17 cellular contexts compared by ENCODE assay signal in genomic region chr2:152695763-152696162, GRCh38. TPM values are rescaled to one million over a fixed set of nuclear protein-coding genes. Genes with fewer than 3 reads are reported as not detected.
DNase-seq lines count a peak whose midpoint lies in the region; ATAC-seq, FAIRE-seq and TF ChIP-seq lines count a peak whose summit lies in the region.
"Had no signal": no experiment of that assay in that cellular context is flagged by ENCODE, and none has a peak within 500 bp of the region (broad histone marks: within the 10 kb centered on the region; RNA-seq: fewer than 3 reads in every experiment).

No MANE protein-coding gene starts in this region.

- POLR2A ChIA-PET in CD8-positive, alpha-beta T cell (lab: Charles Lee): no interaction called here
- POLR2A ChIA-PET in H1 (lab: Charles Lee; ENCODE audit: partially characterized antibody): interaction anchor here (1.8 to 2.0 kb wide), 2 partner anchors 11 to 21 kb away, joined by 5 to 10 read pairs; partner anchors contain the start of gene PRPF40A

- no peaks in the 10 kb centered on the region for H3K9me3 ChIP-seq in CD8-positive, alpha-beta T cell (ENCODE audit: low read length)
- no peaks in the 10 kb centered on the region for H3K9me3 ChIP-seq in H1 (ENCODE audit: insufficient read depth in 2 of 2, low read depth in 1 of 2, low read length in 1 of 2)
- H3K9me3 ChIP-seq: BE2C, Peyer's patch had no signal

- no peak overlapping the region for H3K4me2 ChIP-seq in H1 (ENCODE audit: insufficient read depth in 1 of 2, low read depth in 2 of 2, low read length in 2 of 2)

- TF ChIP-seq POLR2A in H1 (IDR thresholded peaks at IDR 0.05; ENCODE audit: control extremely low read depth in 1 of 2, low read depth in 2 of 2, low read length in 2 of 2): no peak

- TF ChIP-seq RAD21 in H1 (IDR thresholded peaks at IDR 0.05 in 1 of 2, conservative IDR thresholded peaks at IDR 0.05 in 1 of 2; ENCODE audit: low read depth in 2 of 2, low read length in 2 of 2): no peak

- no peak overlapping the region for H2BK12ac ChIP-seq in H1 (ENCODE audit: low read depth, low read length)

- 92% methylated on average over 3 of the region's 3 CpGs; no CpG with 5 or more reads in 1 of the 2 experiments for WGBS in H1 (ENCODE audit: extremely low coverage in 1 of 2, insufficient coverage in 1 of 2, insufficient read length in 1 of 2, insufficient replicate concordance in 2 of 2, low coverage in 1 of 2, low lambda C conversion rate in 2 of 2, missing lambda C conversion rate in 1 of 2), 2 experiments

- H3K36me3 ChIP-seq in CD8-positive, alpha-beta T cell (ENCODE audit: insufficient read depth, low read length): peaks cover 12% of the 10 kb centered on the region
- peaks cover 2 to 29% (median 9%) of the 10 kb centered on the region in 4 experiments; a peak in 6 of 8 replicates for H3K36me3 ChIP-seq in H1 (ENCODE audit: control insufficient read depth in 2 of 4, insufficient read depth in 4 of 4, low read length in 3 of 4)
- H3K36me3 ChIP-seq: BE2C had no signal

- FAIRE-seq in H1 (lab: Jason Lieb, UNC): no peak

- H3K27ac ChIP-seq in CD8-positive, alpha-beta T cell (ENCODE audit: low read depth, low read length): no peak overlapping the region
- no peak overlapping the region for H3K27ac ChIP-seq in H1 (ENCODE audit: low read depth, low read length)
- H3K27ac ChIP-seq: Peyer's patch had no signal

- no peak overlapping the region for H3K9ac ChIP-seq in H1 (replicated peaks in 1 of 4; ENCODE audit: extremely low read depth in 1 of 4, low read depth in 3 of 4, low read length in 3 of 4)

- peaks cover 2 to 79% of the 10 kb centered on the region in 2 experiments; a peak in 3 of 4 replicates for H3K79me2 ChIP-seq in H1 (ENCODE audit: control insufficient read depth in 1 of 2, insufficient read depth in 2 of 2, low read length in 2 of 2)

- peaks cover 1 to 8% of the 10 kb centered on the region in 2 donors for H3K36me3 Mint-ChIP-seq in activated T-cell treated with anti-CD3 and anti-CD28 coated beads, Interleukin-2, amount 50 U/mL, for 72 hours (ENCODE audit: insufficient read depth in 2 of 2)
- peaks cover 23% of the 10 kb centered on the region for H3K36me3 Mint-ChIP-seq in activated T-cell treated with anti-CD3 and anti-CD28 coated beads, Interleukin-2, amount 50 U/mL, for 4 hours (ENCODE audit: insufficient read depth)
- H3K36me3 Mint-ChIP-seq in CD8-positive, alpha-beta T cell: peaks cover 30% of the 10 kb centered on the region
- H3K36me3 Mint-ChIP-seq in osteocyte (ENCODE audit: unreplicated experiment) (peaks cover 3% of the 10 kb centered on the region), progenitor cell of endocrine pancreas (ENCODE audit: insufficient read depth) (peaks cover 11% of the 10 kb centered on the region)

- H3K56ac ChIP-seq in H1 (replicated peaks; ENCODE audit: insufficient read length, low read depth, low read length): peak overlapping the region; percentile 16

- no peak overlapping the region for H4K91ac ChIP-seq in H1 (replicated peaks; ENCODE audit: insufficient read length, low read length)

- H3K27me3 Mint-ChIP-seq in activated T-cell treated with anti-CD3 and anti-CD28 coated beads, Interleukin-2, amount 50 U/mL, for 72 hours (ENCODE audit: low read depth): no peaks in the 10 kb centered on the region
- no peaks in the 10 kb centered on the region for H3K27me3 Mint-ChIP-seq in activated T-cell treated with anti-CD3 and anti-CD28 coated beads, Interleukin-2, amount 50 U/mL, for 4 hours (ENCODE audit: low read depth)
- H3K27me3 Mint-ChIP-seq in CD8-positive, alpha-beta T cell (ENCODE audit: low read depth): no peaks in the 10 kb centered on the region
- H3K27me3 Mint-ChIP-seq in osteocyte (ENCODE audit: unreplicated experiment) (no peaks in the 10 kb centered on the region), progenitor cell of endocrine pancreas (no peaks in the 10 kb centered on the region)

- no peak for DNase-seq in activated T-cell treated with anti-CD3 and anti-CD28 coated beads, Interleukin-2, amount 50 U/mL, for 72 hours
- no peak for DNase-seq in activated T-cell treated with anti-CD3 and anti-CD28 coated beads, Interleukin-2, amount 50 U/mL, for 4 hours
- DNase-seq in CD8-positive, alpha-beta T cell: no peak
- no peak for DNase-seq in H1 (ENCODE audit: low read depth in 1 of 2, low spot score in 2 of 2)
- no peak for DNase-seq in osteocyte (ENCODE audit: extremely low spot score, unreplicated experiment)
- DNase-seq in progenitor cell of endocrine pancreas (ENCODE audit: low spot score, unreplicated experiment): no peak
- DNase-seq: BE2C, DMS 273 treated with DMSO at 0.1 percent for 48 hours, GOT3, MM.1S, NCI-H1930, NCI-H2171 treated with DMSO at 0.1 percent for 48 hours, NCI-H774, Peyer's patch, SHP77 had no signal

- no peaks in the 10 kb centered on the region for H3K23me2 ChIP-seq in H1 (ENCODE audit: low read depth, low read length)

- no peak for ATAC-seq in activated T-cell treated with anti-CD3 and anti-CD28 coated beads, Interleukin-2, amount 50 U/mL, for 72 hours (replicated peaks in 1 of 2)
- no peak for ATAC-seq in activated T-cell treated with anti-CD3 and anti-CD28 coated beads, Interleukin-2, amount 50 U/mL, for 4 hours
- ATAC-seq in CD8-positive, alpha-beta T cell: no peak
- ATAC-seq in HG03457 (IDR thresholded peaks at IDR 0.05; ENCODE audit: unreplicated experiment) (no peak), HG03135 (IDR thresholded peaks at IDR 0.05; ENCODE audit: unreplicated experiment) (no peak)

- no peak overlapping the region for H2BK120ac ChIP-seq in H1 (replicated peaks; ENCODE audit: low read depth, low read length)

- H3K4me3 ChIP-seq in CD8-positive, alpha-beta T cell (ENCODE audit: low read depth, low read length): no peak overlapping the region
- no peak overlapping the region for H3K4me3 ChIP-seq in H1 (ENCODE audit: extremely low read depth in 1 of 4, insufficient read depth in 2 of 4, low read depth in 3 of 4, low read length in 4 of 4)
- H3K4me3 ChIP-seq: Peyer's patch had no signal

- no peaks in the 10 kb centered on the region for H3K9me3 Mint-ChIP-seq in activated T-cell treated with anti-CD3 and anti-CD28 coated beads, Interleukin-2, amount 50 U/mL, for 72 hours
- no peaks in the 10 kb centered on the region for H3K9me3 Mint-ChIP-seq in activated T-cell treated with anti-CD3 and anti-CD28 coated beads, Interleukin-2, amount 50 U/mL, for 4 hours
- H3K9me3 Mint-ChIP-seq in CD8-positive, alpha-beta T cell: no peaks in the 10 kb centered on the region
- H3K9me3 Mint-ChIP-seq in osteocyte (ENCODE audit: unreplicated experiment): no peaks in the 10 kb centered on the region
- no peaks in the 10 kb centered on the region for H3K9me3 Mint-ChIP-seq in progenitor cell of endocrine pancreas (ENCODE audit: low read depth)

- no peak overlapping the region for H4K5ac ChIP-seq in H1 (ENCODE audit: insufficient read length, low read depth, low read length)

- H3K79me1 ChIP-seq in H1 (ENCODE audit: low read depth, low read length): no peaks in the 10 kb centered on the region

- peak overlapping the region in 1 of 2 donors; percentile 29 for H3K4me3 Mint-ChIP-seq in activated T-cell treated with anti-CD3 and anti-CD28 coated beads, Interleukin-2, amount 50 U/mL, for 72 hours
- no peak overlapping the region for H3K4me3 Mint-ChIP-seq in activated T-cell treated with anti-CD3 and anti-CD28 coated beads, Interleukin-2, amount 50 U/mL, for 4 hours
- peak overlapping the region; percentile 0 for H3K4me3 Mint-ChIP-seq in CD8-positive, alpha-beta T cell
- H3K4me3 Mint-ChIP-seq in osteocyte (ENCODE audit: unreplicated experiment): no peak overlapping the region
- H3K4me3 Mint-ChIP-seq in progenitor cell of endocrine pancreas (ENCODE audit: low read depth): no peak overlapping the region

- H3K4me1 ChIP-seq in CD8-positive, alpha-beta T cell (ENCODE audit: insufficient read depth, low read length): peaks cover 9% of the 10 kb centered on the region
- H3K4me1 ChIP-seq in H1 (replicated peaks in 1 of 4; ENCODE audit: control insufficient read depth in 3 of 4, insufficient read depth in 4 of 4, low read length in 3 of 4): no peaks in the 10 kb centered on the region
- H3K4me1 ChIP-seq: BE2C had no signal

- H3K27ac Mint-ChIP-seq in activated T-cell treated with anti-CD3 and anti-CD28 coated beads, Interleukin-2, amount 50 U/mL, for 72 hours: peak overlapping the region; percentile 63
- no peak overlapping the region for H3K27ac Mint-ChIP-seq in CD8-positive, alpha-beta T cell
- peak overlapping the region; percentile 38 for H3K27ac Mint-ChIP-seq in osteocyte (ENCODE audit: unreplicated experiment)
- no peak overlapping the region for H3K27ac Mint-ChIP-seq in progenitor cell of endocrine pancreas

- no peak overlapping the region for H3K14ac ChIP-seq in H1 (ENCODE audit: insufficient read length)

- CTCF ChIA-PET in CD8-positive, alpha-beta T cell (lab: Charles Lee): no interaction called here
- CTCF ChIA-PET in H1 (lab: Charles Lee; ENCODE audit: partially characterized antibody): no interaction called here

- H4K20me1 ChIP-seq in H1 (replicated peaks in 1 of 2; ENCODE audit: control insufficient read depth in 1 of 2, insufficient read depth in 2 of 2, low read length in 2 of 2): peaks cover 4% of the 10 kb centered on the region in 2 experiments

- peaks cover 47% of the 10 kb centered on the region for H3K4me1 Mint-ChIP-seq in activated T-cell treated with anti-CD3 and anti-CD28 coated beads, Interleukin-2, amount 50 U/mL, for 72 hours (ENCODE audit: low read depth)
- peaks cover 49% of the 10 kb centered on the region for H3K4me1 Mint-ChIP-seq in activated T-cell treated with anti-CD3 and anti-CD28 coated beads, Interleukin-2, amount 50 U/mL, for 4 hours (ENCODE audit: low read depth)
- H3K4me1 Mint-ChIP-seq in CD8-positive, alpha-beta T cell (ENCODE audit: low read depth): peaks cover 58% of the 10 kb centered on the region
- peaks cover 35% of the 10 kb centered on the region for H3K4me1 Mint-ChIP-seq in osteocyte (ENCODE audit: unreplicated experiment)
- H3K4me1 Mint-ChIP-seq in progenitor cell of endocrine pancreas (ENCODE audit: low read depth): peaks cover 3% of the 10 kb centered on the region

- H3K23ac ChIP-seq in H1 (ENCODE audit: insufficient read length): no peak overlapping the region

- H3K18ac ChIP-seq in H1 (ENCODE audit: extremely low read depth, low read length): no peak overlapping the region

- H2BK5ac ChIP-seq in H1 (ENCODE audit: low read depth, low read length): no peak overlapping the region

- no peak for TF ChIP-seq EP300 in H1 (IDR thresholded peaks at IDR 0.05; ENCODE audit: borderline replicate concordance in 1 of 2, low read depth in 2 of 2, low read length in 2 of 2)

- intact Hi-C loops in CD8-positive, alpha-beta T cell (cut with DNase I, micrococcal nuclease): loop anchor here (2.0 to 5.0 kb wide), 3 partner anchors 17 to 37 kb away; partner anchors contain the start of gene PRPF40A (in 1 of the 2)

- no peak overlapping the region for H2AK5ac ChIP-seq in H1 (ENCODE audit: low read depth, low read length)

- no peak overlapping the region for H2BK20ac ChIP-seq in H1 (ENCODE audit: low read length)

- no peak overlapping the region for H2BK15ac ChIP-seq in H1 (ENCODE audit: low read length)

- no peak overlapping the region for H3K4ac ChIP-seq in H1 (replicated peaks; ENCODE audit: insufficient read length, low read depth, low read length)

- TF ChIP-seq CTCF in CD8-positive, alpha-beta T cell (IDR thresholded peaks at IDR 0.05): no peak
- TF ChIP-seq CTCF in H1 (IDR thresholded peaks at IDR 0.05; ENCODE audit: control extremely low read depth in 1 of 3, insufficient read depth in 1 of 3, low read depth in 1 of 3, low read length in 3 of 3): no peak
- no peak for TF ChIP-seq CTCF in osteocyte (IDR thresholded peaks at IDR 0.05)
- TF ChIP-seq CTCF in progenitor cell of endocrine pancreas (IDR thresholded peaks at IDR 0.05; ENCODE audit: unreplicated experiment): no peak

- H2AFZ ChIP-seq in H1 (ENCODE audit: low read length): no peak overlapping the region

- no peak overlapping the region for H4K8ac ChIP-seq in H1 (ENCODE audit: extremely low read depth, insufficient read depth, low read length)

- no peaks in the 10 kb centered on the region for H3K27me3 ChIP-seq in CD8-positive, alpha-beta T cell (ENCODE audit: insufficient read depth, low read length)
- no peaks in the 10 kb centered on the region for H3K27me3 ChIP-seq in H1 (replicated peaks in 1 of 4; ENCODE audit: control insufficient read depth in 3 of 4, extremely low read depth in 1 of 4, insufficient read depth in 3 of 4, low read length in 3 of 4)
- H3K27me3 ChIP-seq: BE2C, Peyer's patch had no signal

RNA-seq across cellular contexts. Expression of gene PRPF40A, which starts 21.5 kb away (rescaled TPM):
- total RNA-seq in activated T-cell treated with anti-CD3 and anti-CD28 coated beads, Interleukin-2, amount 50 U/mL, for 72 hours: 100 to 1,000 TPM; 122 to 127 TPM
- total RNA-seq in activated T-cell treated with anti-CD3 and anti-CD28 coated beads, Interleukin-2, amount 50 U/mL, for 4 hours: 100 to 1,000 TPM; 165 to 179 (median 178) TPM
- 100 to 1,000 TPM; 164 to 180 TPM for total RNA-seq in CD8-positive, alpha-beta T cell
- total RNA-seq in H1 (2021; fragmentation: NEBNext Ultra II Directional; extraction: Animal tissue kit (Norgen Biotek cat#: 25700)): 163 and 176 TPM in 2 replicates
- polyA plus RNA-seq in H1 (2011; rRNA removed): 85.5 and 93.6 TPM in 2 replicates
- 115 TPM for polyA plus RNA-seq in H1 (2011; cell fraction: cytosol; rRNA removed)
- polyA plus RNA-seq in H1 (2011; cell fraction: nucleus; rRNA removed): 382 TPM
- 106 to 142 TPM (median 124 TPM) in 4 replicates for polyA plus RNA-seq in H1 (2012, experiment 1 of 2)
- polyA plus RNA-seq in H1 (2012, experiment 2 of 2): 9.6 TPM
- 393 TPM for polyA plus RNA-seq in H1 (2013, experiment 1 of 2)
- 382 TPM for polyA plus RNA-seq in H1 (2013, experiment 2 of 2)
- 633 and 692 TPM in 2 replicates for polyA minus RNA-seq in H1 (2011; rRNA and poly(A)+ RNA removed)
- polyA minus RNA-seq in H1 (2011; cell fraction: cytosol; rRNA and poly(A)+ RNA removed): 125 TPM
- polyA minus RNA-seq in H1 (2011; cell fraction: nucleus; rRNA and poly(A)+ RNA removed): 600 TPM
- 83.0 and 91.7 TPM in 2 replicates for total RNA-seq in osteocyte
- total RNA-seq in progenitor cell of endocrine pancreas: 132 and 142 TPM in 2 replicates

RNA-seq across cellular contexts. Expression of gene ARL6IP6, which starts 22.7 kb away (rescaled TPM):
- 10 to 100 TPM; 30.6 to 41.5 TPM for total RNA-seq in activated T-cell treated with anti-CD3 and anti-CD28 coated beads, Interleukin-2, amount 50 U/mL, for 72 hours
- total RNA-seq in activated T-cell treated with anti-CD3 and anti-CD28 coated beads, Interleukin-2, amount 50 U/mL, for 4 hours: 10 to 100 TPM; 15.7 to 20.5 (median 17.7) TPM
- total RNA-seq in CD8-positive, alpha-beta T cell: 1 to 10 TPM; 6.6 to 9.1 TPM
- total RNA-seq in H1 (2021; fragmentation: NEBNext Ultra II Directional; extraction: Animal tissue kit (Norgen Biotek cat#: 25700)): 39.8 and 47.3 TPM in 2 replicates
- polyA plus RNA-seq in H1 (2011; rRNA removed): 84.4 and 92.9 TPM in 2 replicates
- polyA plus RNA-seq in H1 (2011; cell fraction: cytosol; rRNA removed): 94.1 TPM
- polyA plus RNA-seq in H1 (2011; cell fraction: nucleus; rRNA removed): 19.3 TPM
- 19.4 to 33.7 TPM (median 22.2 TPM) in 4 replicates for polyA plus RNA-seq in H1 (2012, experiment 1 of 2)
- polyA plus RNA-seq in H1 (2012, experiment 2 of 2): 22.9 TPM
- 31.0 TPM for polyA plus RNA-seq in H1 (2013, experiment 1 of 2)
- polyA plus RNA-seq in H1 (2013, experiment 2 of 2): 33.0 TPM
- polyA minus RNA-seq in H1 (2011; rRNA and poly(A)+ RNA removed): 26.1 and 32.8 TPM in 2 replicates
- polyA minus RNA-seq in H1 (2011; cell fraction: cytosol; rRNA and poly(A)+ RNA removed): 20.8 TPM
- polyA minus RNA-seq in H1 (2011; cell fraction: nucleus; rRNA and poly(A)+ RNA removed): 31.6 TPM
- 13.9 and 17.0 TPM in 2 replicates for total RNA-seq in osteocyte
- total RNA-seq in progenitor cell of endocrine pancreas: 31.7 and 34.6 TPM in 2 replicates

Comparison
In these comparisons a context has a peak if more than half of its experiments do, and no peak if none do; other contexts are left out.
1. H3K27ac Mint-ChIP-seq: peak in activated T-cell treated with anti-CD3 and anti-CD28 coated beads, Interleukin-2, amount 50 U/mL, for 72 hours (single experiment) and osteocyte (single experiment); none in CD8-positive, alpha-beta T cell (single experiment) and progenitor cell of endocrine pancreas (single experiment).